ENCODE assay signal across 20 cellular contexts in genomic region chr19:42576241-42576640, GRCh38. TPM values are rescaled to one million over a fixed set of nuclear protein-coding genes. Genes with fewer than 3 reads are reported as not detected.
DNase-seq lines count a peak whose midpoint lies in the region; ATAC-seq and TF ChIP-seq lines count a peak whose summit lies in the region.
"Had no signal": no experiment of that assay in that cellular context is flagged by ENCODE, and none has a peak within 500 bp of the region (broad histone marks: within the 10 kb centered on the region; RNA-seq: fewer than 3 reads in every experiment).

No MANE protein-coding gene starts in this region.

- CTCF ChIA-PET in Calu3 (lab: Charles Lee), result interaction anchor here (1.0 kb wide), 1 partner anchor 136 kb away, joined by 3 read pairs; no protein-coding TSS in a partner anchor

- no TSS peak for BruUV-seq in Calu3 (replicated peaks; lab: Mats Ljungman, UMichigan)

- H3K4me1 ChIP-seq in BLaER1, result peaks cover 17% of the 10 kb centered on the region
- no peaks in the 10 kb centered on the region for H3K4me1 ChIP-seq in colonic mucosa
- H3K4me1 ChIP-seq: BE2C, HAP-1 had no signal

- H3K9me3 ChIP-seq in BLaER1 (no peaks in the 10 kb centered on the region), colonic mucosa (no peaks in the 10 kb centered on the region)
- H3K9me3 ChIP-seq: BE2C, HAP-1 had no signal

- peaks cover 0 to 3% (median 0%) of the 10 kb centered on the region in 7 donors for H3K9me3 Mint-ChIP-seq in naive B cell
- no peaks in the 10 kb centered on the region for H3K9me3 Mint-ChIP-seq in stimulated activated naive B cell treated with anti-CD40 and anti-IgM and Interleukin-4, amounts not matched to agents 10 μg/mL and 1 μg/mL and 100 μg/mL, for 72 hours
- no peaks in the 10 kb centered on the region for H3K9me3 Mint-ChIP-seq in Calu3 (ENCODE audit: low read depth, unreplicated experiment)
- H3K9me3 Mint-ChIP-seq: CD14-positive monocyte; CD4-positive, alpha-beta memory T cell had no signal

- H3K27ac Mint-ChIP-seq in naive B cell (peak overlapping the region; percentile 76 to 92 (median 86)), Calu3 (ENCODE audit: unreplicated experiment) (no peak overlapping the region)
- no peak overlapping the region for H3K27ac Mint-ChIP-seq in stimulated activated naive B cell treated with anti-CD40 and anti-IgM and Interleukin-4, amounts not matched to agents 10 μg/mL and 1 μg/mL and 100 μg/mL, for 72 hours
- H3K27ac Mint-ChIP-seq: CD14-positive monocyte; CD4-positive, alpha-beta memory T cell; IgD-negative memory B cell had no signal

- ATAC-seq in naive B cell (ENCODE audit: low read depth in 2 of 2) (peak; percentile 75 to 93), GM18498 (IDR thresholded peaks at IDR 0.05; ENCODE audit: unreplicated experiment) (no peak)
- ATAC-seq in stimulated activated naive B cell treated with anti-CD40 and anti-IgM and Interleukin-4, amounts not matched to agents 10 μg/mL and 1 μg/mL and 100 μg/mL, for 72 hours (replicated peaks), result peak; percentile 51 to 54
- ATAC-seq: GM12878, HepG2 had no signal

- H3K36me3 Mint-ChIP-seq in naive B cell, result no peaks in the 10 kb centered on the region
- peaks cover 0 to 3% of the 10 kb centered on the region in 2 donors for H3K36me3 Mint-ChIP-seq in stimulated activated naive B cell treated with anti-CD40 and anti-IgM and Interleukin-4, amounts not matched to agents 10 μg/mL and 1 μg/mL and 100 μg/mL, for 72 hours
- no peaks in the 10 kb centered on the region for H3K36me3 Mint-ChIP-seq in Calu3 (ENCODE audit: insufficient read depth, unreplicated experiment)
- H3K36me3 Mint-ChIP-seq: CD14-positive monocyte; CD4-positive, alpha-beta memory T cell; IgD-negative memory B cell had no signal

- no peaks in the 10 kb centered on the region for H4K20me1 ChIP-seq in BLaER1

- intact Hi-C loops in colonic mucosa (cut with DNase I) (no loop called here), Calu3 (cut with micrococcal nuclease; ENCODE audit: unreplicated experiment) (no loop called here)

- H3K4me3 Mint-ChIP-seq in naive B cell, result peak overlapping the region; percentile 30 to 84 (median 72)
- H3K4me3 Mint-ChIP-seq in stimulated activated naive B cell treated with anti-CD40 and anti-IgM and Interleukin-4, amounts not matched to agents 10 μg/mL and 1 μg/mL and 100 μg/mL, for 72 hours, result no peak overlapping the region
- no peak overlapping the region for H3K4me3 Mint-ChIP-seq in Calu3 (ENCODE audit: low read depth, unreplicated experiment)
- H3K4me3 Mint-ChIP-seq: CD14-positive monocyte; CD4-positive, alpha-beta memory T cell had no signal

- H3K27ac ChIP-seq in BLaER1, result no peak overlapping the region
- peak overlapping the region; percentile 65 for H3K27ac ChIP-seq in colonic mucosa

- H3K4me1 Mint-ChIP-seq in naive B cell (peaks cover 25 to 53% (median 39%) of the 10 kb centered on the region in 3 donors), Calu3 (ENCODE audit: low read depth, unreplicated experiment) (no peaks in the 10 kb centered on the region)
- peaks cover 20 to 41% of the 10 kb centered on the region in 2 donors for H3K4me1 Mint-ChIP-seq in stimulated activated naive B cell treated with anti-CD40 and anti-IgM and Interleukin-4, amounts not matched to agents 10 μg/mL and 1 μg/mL and 100 μg/mL, for 72 hours
- H3K4me1 Mint-ChIP-seq: CD4-positive, alpha-beta memory T cell had no signal

- H3K27me3 ChIP-seq in BLaER1 (no peaks in the 10 kb centered on the region), colonic mucosa (no peaks in the 10 kb centered on the region)
- H3K27me3 ChIP-seq: BE2C had no signal

- H3K4me3 ChIP-seq in BLaER1 (no peak overlapping the region), colonic mucosa (no peak overlapping the region)
- H3K4me3 ChIP-seq: GM12878, HAP-1 had no signal

- DNase-seq in colonic mucosa (no peak), naive B cell (peak; percentile 53), NCI-H187 (lab: John Stamatoyannopoulos, UW) (no peak), kidney tubule cell (ENCODE audit: low spot score) (no peak), Calu3 (no peak)
- DNase-seq in stimulated activated naive B cell treated with anti-CD40 and anti-IgM and Interleukin-4, amounts not matched to agents 10 μg/mL and 1 μg/mL and 100 μg/mL, for 72 hours, result no peak
- DNase-seq: 8988T; BE2C; CD4-positive, alpha-beta memory T cell; DMS79 treated with DMSO at 0.1 percent for 48 hours had no signal

- no peaks in the 10 kb centered on the region for H3K36me3 ChIP-seq in BLaER1
- H3K36me3 ChIP-seq in colonic mucosa, result no peaks in the 10 kb centered on the region
- H3K36me3 ChIP-seq: BE2C, HAP-1 had no signal

- no peak for TF ChIP-seq CTCF in colonic mucosa (IDR thresholded peaks at IDR 0.05)
- no peak for TF ChIP-seq CTCF in Calu3 (IDR thresholded peaks at IDR 0.05; ENCODE audit: unreplicated experiment)

- H3K9ac ChIP-seq in BLaER1, result no peak overlapping the region
- no peak overlapping the region for H3K9ac ChIP-seq in colonic mucosa (ENCODE audit: low read depth in 2 of 2, low read length in 2 of 2)

- H3K27me3 Mint-ChIP-seq in naive B cell, result no peaks in the 10 kb centered on the region
- no peaks in the 10 kb centered on the region for H3K27me3 Mint-ChIP-seq in stimulated activated naive B cell treated with anti-CD40 and anti-IgM and Interleukin-4, amounts not matched to agents 10 μg/mL and 1 μg/mL and 100 μg/mL, for 72 hours
- H3K27me3 Mint-ChIP-seq in Calu3 (ENCODE audit: unreplicated experiment), result peaks cover 66% of the 10 kb centered on the region

- H3K4me2 ChIP-seq in BLaER1, result peak overlapping the region; percentile 57

RNA-seq across cellular contexts. Expression of gene CEACAM8, which starts 18.5 kb away (rescaled TPM):
- total RNA-seq in colonic mucosa (1 to 10 TPM in 1 of 2 donors, under 1 TPM in 1; 0.85 to 2.3 TPM), Calu3 (2022) (not detected in 2 replicates)
- polyA plus RNA-seq in naive B cell (ENCODE audit: low read depth in 6 of 6), result not detected
- total RNA-seq: A673; CD4-positive, alpha-beta memory T cell; GM12878; H1; HepG2 had no signal
- polyA plus RNA-seq: AG04450; CD14-positive monocyte; CD4-positive, alpha-beta memory T cell; H1; HepG2; IgD-negative memory B cell had no signal

RNA-seq across cellular contexts. Expression of gene CEACAM1, which starts 48.0 kb away (rescaled TPM):
- total RNA-seq in colonic mucosa (100 to 1,000 TPM; 251 to 510 TPM), Calu3 (2022) (132 and 159 TPM in 2 replicates)
- 1 to 10 TPM in 5 of 6 donors, not detected in 1; 2.8 to 4.3 (median 3.4) TPM for polyA plus RNA-seq in naive B cell (ENCODE audit: low read depth in 6 of 6)
- polyA plus RNA-seq: AG04450 had no signal

Comparison
In these comparisons a context has a peak if more than half of its experiments do, and no peak if none do; other contexts are left out.
1. H3K27ac Mint-ChIP-seq: peak in naive B cell (6 of 6); none in stimulated activated naive B cell treated with anti-CD40 and anti-IgM and Interleukin-4, amounts not matched to agents 10 μg/mL and 1 μg/mL and 100 μg/mL, for 72 hours (single experiment) and Calu3 (single experiment).
2. H3K4me3 Mint-ChIP-seq: peak in naive B cell (8 of 8); none in stimulated activated naive B cell treated with anti-CD40 and anti-IgM and Interleukin-4, amounts not matched to agents 10 μg/mL and 1 μg/mL and 100 μg/mL, for 72 hours (0 of 2) and Calu3 (single experiment).